8 cellular contexts compared by ENCODE assay signal in the genomic region with DNA sequence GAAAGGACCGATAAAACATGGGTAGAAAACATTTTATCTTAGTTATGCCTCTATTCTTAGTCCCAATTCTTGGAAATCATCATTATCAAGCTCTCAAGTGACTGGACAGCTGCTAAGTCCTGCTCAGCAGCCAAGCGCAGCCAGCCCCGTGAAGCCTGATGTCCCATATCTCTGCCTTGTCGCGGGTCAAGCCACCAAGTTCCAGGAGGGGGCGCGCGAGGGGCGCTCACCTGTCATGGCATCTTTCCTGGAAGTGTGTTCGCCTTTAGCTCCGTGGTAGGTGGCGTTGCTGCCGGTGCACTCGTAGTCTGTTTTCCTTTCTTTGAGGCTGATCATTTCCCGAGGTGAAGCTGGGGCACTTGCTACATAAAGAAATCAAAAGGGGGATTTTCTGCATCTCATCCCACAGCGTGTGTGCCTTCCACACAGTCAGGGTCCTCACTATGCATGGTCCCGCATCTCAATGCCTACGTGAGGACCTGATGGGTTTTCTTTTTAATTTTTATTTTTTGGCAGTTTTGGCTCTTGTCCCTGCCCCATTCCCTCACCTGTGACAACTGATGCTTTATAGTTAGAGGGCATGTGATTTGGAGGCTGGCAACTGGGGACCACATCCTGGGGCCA.
A peak's percentile ranks its signal among the peaks of the same experiment; 100 is the strongest.
DNase-seq lines count a peak whose midpoint lies in the region; ATAC-seq and TF ChIP-seq lines count a peak whose summit lies in the region.

No MANE protein-coding gene starts in this region.

- H3K4me1 Mint-ChIP-seq in T-helper 2 cell treated with Interferon-gamma antibody and Interleukin-4, amounts not matched to agents 5 μg/mL and 100 μg/mL, for 36 hours (ENCODE audit: low read depth) = peaks cover 5% of the 10 kb centered on the region

- H3K9me3 Mint-ChIP-seq in T-helper 2 cell treated with Interferon-gamma antibody and Interleukin-4, amounts not matched to agents 5 μg/mL and 100 μg/mL, for 36 hours = no peaks in the 10 kb centered on the region

- H3K27ac Mint-ChIP-seq in T-helper 2 cell treated with Interferon-gamma antibody and Interleukin-4, amounts not matched to agents 5 μg/mL and 100 μg/mL, for 36 hours = no peak overlapping the region

- no peaks in the 10 kb centered on the region for H3K36me3 Mint-ChIP-seq in T-helper 2 cell treated with Interferon-gamma antibody and Interleukin-4, amounts not matched to agents 5 μg/mL and 100 μg/mL, for 36 hours (ENCODE audit: low read depth)

- peak; percentile 83 for TF ChIP-seq CTCF in astrocyte of the spinal cord (IDR thresholded peaks at IDR 0.05; ENCODE audit: low read depth, low read length)

- in situ Hi-C loops in astrocyte of the spinal cord (cut with HindIII; ENCODE audit: low sequenced_read_pairs) = no loop called here

- DNase-seq in GM03348 (ENCODE audit: low spot score) (peak; percentile 20), astrocyte of the spinal cord (ENCODE audit: low read depth, low spot score) (peak; percentile 25), kidney glomerular epithelial cell (lab: John Stamatoyannopoulos, UW) (peak; percentile 60), NCI-H1436 (lab: John Stamatoyannopoulos, UW) (no peak)
- DNase-seq in Jurkat, Clone E6-1 (ENCODE audit: low read depth, low spot score) = peak; percentile 39
- peak; percentile 32 for DNase-seq in T-helper 2 cell treated with Interferon-gamma antibody and Interleukin-4, amounts not matched to agents 5 μg/mL and 100 μg/mL, for 36 hours (ENCODE audit: low spot score)
- peak in 2 of 3 donors; percentile 11 to 53 for DNase-seq in stimulated activated CD4-positive, alpha-beta T cell treated with anti-CD3 and anti-CD28 coated beads, TNF-alpha, amount 100 ng/mL, for 1 hour (ENCODE audit: low read depth in 3 of 3, low spot score in 1 of 3)

- peak; percentile 97 for ATAC-seq in GM21723 (IDR thresholded peaks at IDR 0.05; ENCODE audit: unreplicated experiment)

- no peak overlapping the region for H3K4me3 Mint-ChIP-seq in T-helper 2 cell treated with Interferon-gamma antibody and Interleukin-4, amounts not matched to agents 5 μg/mL and 100 μg/mL, for 36 hours

- peaks cover 2% of the 10 kb centered on the region for H3K27me3 Mint-ChIP-seq in T-helper 2 cell treated with Interferon-gamma antibody and Interleukin-4, amounts not matched to agents 5 μg/mL and 100 μg/mL, for 36 hours (ENCODE audit: low read depth)

- H3K4me3 ChIP-seq in Jurkat, Clone E6-1 (ENCODE audit: low read length) = no peak overlapping the region
- no peak overlapping the region for H3K4me3 ChIP-seq in astrocyte of the spinal cord (ENCODE audit: low read depth, low read length)
